ENCODE assay signal across 19 cellular contexts in genomic region chr1:186781731-186782130, GRCh38. TPM values are rescaled to one million over a fixed set of nuclear protein-coding genes. Genes with fewer than 3 reads are reported as not detected.
DNase-seq lines count a peak whose midpoint lies in the region; ATAC-seq and TF ChIP-seq lines count a peak whose summit lies in the region.
"Had no signal": no experiment of that assay in that cellular context is flagged by ENCODE, and none has a peak within 500 bp of the region (broad histone marks: within the 10 kb centered on the region; RNA-seq: fewer than 3 reads in every experiment).

No MANE protein-coding gene starts in this region.

- POLR2A ChIA-PET in GM10248 (lab: Yijun Ruan, JAX): no interaction called here

- DNase-seq in M059J (ENCODE audit: low read depth) (peak; percentile 26), fibroblast of pulmonary artery (ENCODE audit: low read depth) (peak; percentile 44), right cardiac atrium (peak in 2 of 3 donors; percentile 18 to 42), uterus (peak; percentile 22 to 52), HK-2 (ENCODE audit: unreplicated experiment) (no peak), GM10248 (ENCODE audit: extremely low spot score) (no peak)
- DNase-seq in stimulated activated CD4-positive, alpha-beta T cell treated with anti-CD3 and anti-CD28 coated beads, Interleukin-15, amount 100 ng/mL, for 24 hours: no peak
- DNase-seq: ACHN, AML-193, GDM1, GOT3, KBM-7, NCI-H1105 treated with DMSO at 0.1 percent for 48 hours, NCI-H1694, NCI-H510A, NCI-H774, OCI-M1, SHP77 treated with DMSO at 0.1 percent for 48 hours had no signal

- H3K36me3 ChIP-seq in uterus: no peaks in the 10 kb centered on the region

- ATAC-seq in right cardiac atrium: peak; percentile 80 to 93
- ATAC-seq: HepG2 had no signal

- H3K4me1 ChIP-seq in right cardiac atrium (ENCODE audit: control insufficient read depth, insufficient read depth, low read length) (no peaks in the 10 kb centered on the region), uterus (no peaks in the 10 kb centered on the region)

- H3K4me3 ChIP-seq in fibroblast of pulmonary artery (replicated peaks; ENCODE audit: low read depth, low read length) (no peak overlapping the region), right cardiac atrium (ENCODE audit: low read length) (no peak overlapping the region), uterus (no peak overlapping the region)

- no peaks in the 10 kb centered on the region for H3K27me3 ChIP-seq in right cardiac atrium (ENCODE audit: control insufficient read depth, insufficient read depth)
- H3K27me3 ChIP-seq in uterus: no peaks in the 10 kb centered on the region

- H3K27ac ChIP-seq in right cardiac atrium (ENCODE audit: low read length): no peak overlapping the region
- H3K27ac ChIP-seq in uterus: no peak overlapping the region

- no peaks in the 10 kb centered on the region for H3K9me3 ChIP-seq in right cardiac atrium (ENCODE audit: control insufficient read depth, low read length)
- no peaks in the 10 kb centered on the region for H3K9me3 ChIP-seq in uterus

- no peak for TF ChIP-seq POLR2A in uterus (IDR thresholded peaks at IDR 0.05)

- 61% methylated on average over 6 of the region's 6 CpGs for WGBS in right cardiac atrium

- CTCF ChIA-PET in GM10248 (lab: Yijun Ruan, JAX): interaction anchor here (0.8 to 2.5 kb wide), 5 partner anchors 8 to 17 kb away, joined by 3 to 8 read pairs (median 3); no protein-coding TSS in a partner anchor

- intact Hi-C loops in right cardiac atrium (cut with DNase I): no loop called here
- intact Hi-C loops in uterus (cut with DNase I; ENCODE audit: low total_unique reads): no loop called here

- TF ChIP-seq CTCF in fibroblast of pulmonary artery (IDR thresholded peaks at IDR 0.05; ENCODE audit: low read length, missing control alignments): no peak
- TF ChIP-seq CTCF in uterus (IDR thresholded peaks at IDR 0.05): no peak
- TF ChIP-seq CTCF in GM10248 (IDR thresholded peaks at IDR 0.05; ENCODE audit: control extremely low read depth, extremely low read depth, low read depth, missing control alignments): no peak

RNA-seq across cellular contexts. Expression of gene PLA2G4A, which starts 47.0 kb away (rescaled TPM):
- 5.6 and 10.2 TPM in 2 replicates for total RNA-seq in M059J (2014; rRNA removed; shearing (Covaris generic))
- total RNA-seq in right cardiac atrium (1 to 10 TPM; 5.1 to 8.4 (median 7.2) TPM), uterus (10 to 100 TPM in 3 of 4 donors, 1 to 10 TPM in 1; 8.7 to 32.7 (median 19.5) TPM)
- polyA plus RNA-seq in right cardiac atrium: 3.2 TPM
- total RNA-seq: HepG2 had no signal
- polyA plus RNA-seq: HepG2 had no signal

Comparison
In these comparisons a context has a peak if more than half of its experiments do, and no peak if none do; other contexts are left out.
1. DNase-seq: peak in M059J (single experiment), fibroblast of pulmonary artery (single experiment), right cardiac atrium (2 of 3) and uterus (2 of 2); none in HK-2 (single experiment), GM10248 (single experiment) and stimulated activated CD4-positive, alpha-beta T cell treated with anti-CD3 and anti-CD28 coated beads, Interleukin-15, amount 100 ng/mL, for 24 hours (single experiment).